ENCODE assay signal across 1 cellular context in genomic region chr10:119650692-119651513, GRCh38.
TF ChIP-seq lines count a peak whose summit lies in the region.

Gene BAG3 (plus strand): TSS chr10:119651380. CDS start chr10:119651676, 296 bp downstream.

TF ChIP-seq in K562, 482 proteins besides CTCF, POLR2A, EP300 and RAD21 (continued from another document and continues in another):
- TF ChIP-seq MNT (conservative IDR thresholded peaks at IDR 0.05) (0 out of 4 replicates have a peak, but pooled peaks of 1 of the 2 experiments have one; percentile 28), ZNF830 (CRISPR knock-in tag; IDR thresholded peaks at IDR 0.05) (0 out of 2 replicates have a peak, but pooled peaks have one; percentile 44), DEAF1 (CRISPR knock-in tag; IDR thresholded peaks at IDR 0.05) (no peak), TCF7L2 (IDR thresholded peaks at IDR 0.05; ENCODE audit: low read depth, low read length) (no peak), BDP1 (IDR thresholded peaks at IDR 0.05; ENCODE audit: insufficient read depth, insufficient read length) (no peak), PRMT5 (CRISPR knock-in tag; IDR thresholded peaks at IDR 0.05) (no peak), KAT2B (IDR thresholded peaks at IDR 0.05; ENCODE audit: low read depth, low read length) (no peak), SAFB2 (IDR thresholded peaks at IDR 0.05; ENCODE audit: borderline replicate concordance, low read depth, low read length, severe bottlenecking) (no peak), CSDE1 (IDR thresholded peaks at IDR 0.05) (no peak), CREB5 (CRISPR knock-in tag; IDR thresholded peaks at IDR 0.05) (no peak), MEF2A (IDR thresholded peaks at IDR 0.05; ENCODE audit: control insufficient read depth, low read depth, low read length) (peak; percentile 65; the same call in 1 of the 2 replicates), EHMT2 (IDR thresholded peaks at IDR 0.05) (0 out of 2 replicates have a peak, but pooled peaks have one; percentile 14), ZC3H4 (CRISPR knock-in tag; IDR thresholded peaks at IDR 0.05; ENCODE audit: borderline replicate concordance) (no peak), ZFP36 (IDR thresholded peaks at IDR 0.05; ENCODE audit: low read depth, low read length, partially characterized antibody) (no peak), DPF2 (IDR thresholded peaks at IDR 0.05) (peak; percentile 18; the same call in 1 of the 2 replicates), ZNF740 (CRISPR knock-in tag; IDR thresholded peaks at IDR 0.05) (no peak), ZNF740 (tag; IDR thresholded peaks at IDR 0.05) (no peak), ZBTB9 (CRISPR knock-in tag; IDR thresholded peaks at IDR 0.05) (no peak), ARID4B (CRISPR knock-in tag; IDR thresholded peaks at IDR 0.05) (no peak), PHF20 (IDR thresholded peaks at IDR 0.05; ENCODE audit: partially characterized antibody) (no peak), PCBP1 (IDR thresholded peaks at IDR 0.05; ENCODE audit: low read depth, low read length, poor library complexity, severe bottlenecking) (no peak), TAF15 (IDR thresholded peaks at IDR 0.05; ENCODE audit: low read depth, low read length) (no peak), ADNP (tag; IDR thresholded peaks at IDR 0.05) (no peak), RNF2 (IDR thresholded peaks at IDR 0.05) (no peak; the same call in 1 of the 2 replicates), CGGBP1 (CRISPR knock-in tag; IDR thresholded peaks at IDR 0.05) (no peak), CEBPG (CRISPR knock-in tag; IDR thresholded peaks at IDR 0.05) (no peak), CEBPG (tag; conservative IDR thresholded peaks at IDR 0.05 in 1 of 2, IDR thresholded peaks at IDR 0.05 in 1 of 2) (no peak), TAL1 (IDR thresholded peaks at IDR 0.05) (no peak), FOXJ2 (tag; IDR thresholded peaks at IDR 0.05) (peak; percentile 29; the same call in 1 of the 2 replicates), MTA3 (IDR thresholded peaks at IDR 0.05; ENCODE audit: borderline replicate concordance) (0 out of 2 replicates have a peak, but pooled peaks have one; percentile 49), KLF16 (IDR thresholded peaks at IDR 0.05) (peak; percentile 29; the same call in 1 of the 2 replicates), SMC3 (conservative IDR thresholded peaks at IDR 0.05; ENCODE audit: insufficient read depth, low read depth, low read length) (no peak), ZBTB33 (CRISPR knock-in tag; IDR thresholded peaks at IDR 0.05) (0 out of 2 replicates have a peak, but pooled peaks have one; percentile 13), POLR2G (IDR thresholded peaks at IDR 0.05; ENCODE audit: low read depth, low read length) (peak; percentile 80; the same call in 1 of the 2 replicates), HOMEZ (CRISPR knock-in tag; IDR thresholded peaks at IDR 0.05) (no peak), ZSCAN29 (IDR thresholded peaks at IDR 0.05) (no peak), CREM (IDR thresholded peaks at IDR 0.05; ENCODE audit: low read depth) (no peak), POLR2H (tag; IDR thresholded peaks at IDR 0.05; ENCODE audit: low read depth) (peak; percentile 82)
- TF ChIP-seq, protein P1, sequence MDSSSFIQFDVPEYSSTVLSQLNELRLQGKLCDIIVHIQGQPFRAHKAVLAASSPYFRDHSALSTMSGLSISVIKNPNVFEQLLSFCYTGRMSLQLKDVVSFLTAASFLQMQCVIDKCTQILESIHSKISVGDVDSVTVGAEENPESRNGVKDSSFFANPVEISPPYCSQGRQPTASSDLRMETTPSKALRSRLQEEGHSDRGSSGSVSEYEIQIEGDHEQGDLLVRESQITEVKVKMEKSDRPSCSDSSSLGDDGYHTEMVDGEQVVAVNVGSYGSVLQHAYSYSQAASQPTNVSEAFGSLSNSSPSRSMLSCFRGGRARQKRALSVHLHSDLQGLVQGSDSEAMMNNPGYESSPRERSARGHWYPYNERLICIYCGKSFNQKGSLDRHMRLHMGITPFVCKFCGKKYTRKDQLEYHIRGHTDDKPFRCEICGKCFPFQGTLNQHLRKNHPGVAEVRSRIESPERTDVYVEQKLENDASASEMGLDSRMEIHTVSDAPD (CRISPR knock-in tag; IDR thresholded peaks at IDR 0.05): no peak
- TF ChIP-seq, protein P2, sequence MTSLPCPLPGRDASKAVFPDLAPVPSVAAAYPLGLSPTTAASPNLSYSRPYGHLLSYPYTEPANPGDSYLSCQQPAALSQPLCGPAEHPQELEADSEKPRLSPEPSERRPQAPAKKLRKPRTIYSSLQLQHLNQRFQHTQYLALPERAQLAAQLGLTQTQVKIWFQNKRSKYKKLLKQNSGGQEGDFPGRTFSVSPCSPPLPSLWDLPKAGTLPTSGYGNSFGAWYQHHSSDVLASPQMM (CRISPR knock-in tag; IDR thresholded peaks at IDR 0.05): no peak
- TF ChIP-seq, protein P3, sequence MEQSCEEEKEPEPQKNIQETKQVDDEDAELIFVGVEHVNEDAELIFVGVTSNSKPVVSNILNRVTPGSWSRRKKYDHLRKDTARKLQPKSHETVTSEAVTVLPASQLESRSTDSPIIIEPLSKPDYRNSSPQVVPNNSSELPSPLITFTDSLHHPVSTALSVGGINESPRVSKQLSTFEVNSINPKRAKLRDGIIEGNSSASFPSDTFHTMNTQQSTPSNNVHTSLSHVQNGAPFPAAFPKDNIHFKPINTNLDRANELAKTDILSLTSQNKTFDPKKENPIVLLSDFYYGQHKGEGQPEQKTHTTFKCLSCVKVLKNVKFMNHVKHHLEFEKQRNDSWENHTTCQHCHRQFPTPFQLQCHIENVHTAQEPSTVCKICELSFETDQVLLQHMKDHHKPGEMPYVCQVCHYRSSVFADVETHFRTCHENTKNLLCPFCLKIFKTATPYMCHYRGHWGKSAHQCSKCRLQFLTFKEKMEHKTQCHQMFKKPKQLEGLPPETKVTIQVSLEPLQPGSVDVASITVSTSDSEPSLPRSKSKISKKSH (CRISPR knock-in tag; IDR thresholded peaks at IDR 0.05): no peak
- TF ChIP-seq, protein P4, sequence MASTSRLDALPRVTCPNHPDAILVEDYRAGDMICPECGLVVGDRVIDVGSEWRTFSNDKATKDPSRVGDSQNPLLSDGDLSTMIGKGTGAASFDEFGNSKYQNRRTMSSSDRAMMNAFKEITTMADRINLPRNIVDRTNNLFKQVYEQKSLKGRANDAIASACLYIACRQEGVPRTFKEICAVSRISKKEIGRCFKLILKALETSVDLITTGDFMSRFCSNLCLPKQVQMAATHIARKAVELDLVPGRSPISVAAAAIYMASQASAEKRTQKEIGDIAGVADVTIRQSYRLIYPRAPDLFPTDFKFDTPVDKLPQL (IDR thresholded peaks at IDR 0.05; ENCODE audit: extremely low read depth, insufficient read length): peak; percentile 54
